Comparison of ENCODE assay signal across 1 cellular context in genomic region chr11:65960824-65961266, GRCh38.
A peak's percentile ranks its signal among the peaks of the same experiment; 100 is the strongest.
TF ChIP-seq lines count a peak whose summit lies in the region.

No MANE protein-coding gene starts in this region.

TF ChIP-seq in K562, 482 proteins besides CTCF, POLR2A, EP300 and RAD21 (continued from another document):
- TF ChIP-seq MGA (IDR thresholded peaks at IDR 0.05) (peak; percentile 27; the same call in 1 of the 2 replicates), KDM5B (IDR thresholded peaks at IDR 0.05; ENCODE audit: insufficient replicate concordance, low read depth, low read length) (no peak), CBX3 (IDR thresholded peaks at IDR 0.05; ENCODE audit: borderline replicate concordance in 1 of 2, low read length in 2 of 2) (no peak), ZNF41 (CRISPR knock-in tag; conservative IDR thresholded peaks at IDR 0.05) (no peak), HDAC2 (IDR thresholded peaks at IDR 0.05) (no peak; the same call in 1 of the 2 replicates), HDGF (IDR thresholded peaks at IDR 0.05) (peak; percentile 74; the same call in 1 of the 2 replicates), SMARCA5 (IDR thresholded peaks at IDR 0.05) (peak; percentile 69), ZNF589 (CRISPR knock-in tag; IDR thresholded peaks at IDR 0.05; ENCODE audit: low read depth) (no peak), ZNF121 (CRISPR knock-in tag; conservative IDR thresholded peaks at IDR 0.05) (peak; percentile 72; the same call in 1 of the 2 replicates), MLLT1 (IDR thresholded peaks at IDR 0.05) (peak in 1 of 2 experiments; percentile 70; a peak in 1 of 4 replicates), MAX (CRISPR knock-in tag; IDR thresholded peaks at IDR 0.05) (no peak), LARP7 (IDR thresholded peaks at IDR 0.05) (peak; percentile 17; the same call in 1 of the 2 replicates), SIX5 (IDR thresholded peaks at IDR 0.05; ENCODE audit: borderline replicate concordance in 1 of 2, insufficient read depth in 1 of 2, low read depth in 1 of 2, low read length in 2 of 2) (no peak), ZNF274 (IDR thresholded peaks at IDR 0.05; ENCODE audit: borderline replicate concordance, low read depth, low read length) (no peak), TCF7 (IDR thresholded peaks at IDR 0.05; ENCODE audit: borderline replicate concordance) (no peak), NFRKB (IDR thresholded peaks at IDR 0.05; ENCODE audit: low read depth) (no peak), ZNF143 (CRISPR knock-in tag; IDR thresholded peaks at IDR 0.05) (no peak), ZNF445 (CRISPR knock-in tag; IDR thresholded peaks at IDR 0.05; ENCODE audit: low read depth) (no peak), PCBP1 (IDR thresholded peaks at IDR 0.05; ENCODE audit: low read depth, low read length, poor library complexity, severe bottlenecking) (no peak), HNRNPK (IDR thresholded peaks at IDR 0.05; ENCODE audit: low read depth, low read length, poor library complexity, severe bottlenecking) (no peak), ZNF583 (CRISPR knock-in tag; IDR thresholded peaks at IDR 0.05) (no peak)
